10 cellular contexts compared by ENCODE assay signal in genomic region chr9:93185261-93186150, GRCh38. TPM values are rescaled to one million over a fixed set of nuclear protein-coding genes. Genes with fewer than 3 reads are reported as not detected.
DNase-seq lines count a peak whose midpoint lies in the region; ATAC-seq, FAIRE-seq and TF ChIP-seq lines count a peak whose summit lies in the region.
"Had no signal": no experiment of that assay in that cellular context is flagged by ENCODE, and none has a peak within 500 bp of the region (broad histone marks: within the 10 kb centered on the region; RNA-seq: fewer than 3 reads in every experiment).

No MANE protein-coding gene starts in this region.

- no peak overlapping the region for H3K56ac ChIP-seq in H1 (replicated peaks; ENCODE audit: insufficient read length, low read depth, low read length)

- H3K4me3 ChIP-seq in HEK293 (ENCODE audit: low read depth, low read length) (no peak overlapping the region), H1 (ENCODE audit: extremely low read depth in 1 of 4, insufficient read depth in 2 of 4, low read depth in 3 of 4, low read length in 4 of 4) (peak overlapping the region; percentile 0 to 86 (median 57)), neuronal stem cell (ENCODE audit: low read length in 2 of 2) (peak overlapping the region in 1 of 2 donors; percentile 91), smooth muscle cell (no peak overlapping the region)

- no peak overlapping the region for H2BK15ac ChIP-seq in H1 (ENCODE audit: low read length)
- H2BK15ac ChIP-seq in neuronal stem cell (ENCODE audit: low read length), result no peak overlapping the region

- no peak overlapping the region for H4K5ac ChIP-seq in H1 (ENCODE audit: insufficient read length, low read depth, low read length)

- POLR2A ChIA-PET in HEK293 (lab: Yijun Ruan, JAX), result no interaction called here
- POLR2A ChIA-PET in H1 (lab: Charles Lee; ENCODE audit: partially characterized antibody), result interaction anchor here (1.4 kb wide), 1 partner anchor 9 kb away, joined by 4 read pairs; no protein-coding TSS in a partner anchor
- POLR2A ChIA-PET in RWPE1 (lab: Yijun Ruan, JAX; ENCODE audit: low non-redundant PET), result no interaction called here

- H3K18ac ChIP-seq in H1 (ENCODE audit: extremely low read depth, low read length) (no peak overlapping the region; the same call in none of the 2 replicates), neuronal stem cell (ENCODE audit: low read length) (peak overlapping the region; percentile 40)

- peaks cover 16% of the 10 kb centered on the region for H3K79me1 ChIP-seq in H1 (ENCODE audit: low read depth, low read length)
- H3K79me1 ChIP-seq in neuronal stem cell (ENCODE audit: low read depth, low read length), result peaks cover 7% of the 10 kb centered on the region

- H2BK5ac ChIP-seq in H1 (ENCODE audit: low read depth, low read length), result no peak overlapping the region
- H2BK5ac ChIP-seq in neuronal stem cell (ENCODE audit: low read length), result peak overlapping the region; percentile 50

- no peak for TF ChIP-seq RAD21 in H1 (IDR thresholded peaks at IDR 0.05 in 1 of 2, conservative IDR thresholded peaks at IDR 0.05 in 1 of 2; ENCODE audit: low read depth in 2 of 2, low read length in 2 of 2)

- peaks cover 0 to 43% (median 27%) of the 10 kb centered on the region in 4 experiments; a peak in 6 of 7 replicates for H3K27me3 ChIP-seq in H1 (replicated peaks in 1 of 4; ENCODE audit: control insufficient read depth in 3 of 4, extremely low read depth in 1 of 4, insufficient read depth in 3 of 4, low read length in 3 of 4)
- peaks cover 0 to 72% (median 45%) of the 10 kb centered on the region in 3 experiments for H3K27me3 ChIP-seq in neuronal stem cell (ENCODE audit: control insufficient read depth in 3 of 3, insufficient read depth in 3 of 3, low read depth in 1 of 3, low read length in 3 of 3)
- H3K27me3 ChIP-seq in smooth muscle cell (ENCODE audit: low read depth), result peaks cover 62% of the 10 kb centered on the region

- H3K9ac ChIP-seq in H1 (replicated peaks in 1 of 4; ENCODE audit: extremely low read depth in 1 of 4, low read depth in 3 of 4, low read length in 3 of 4) (0 out of 7 replicates have a peak overlapping the region, but pooled peaks of 1 of the 4 experiments have one; percentile 7), neuronal stem cell (ENCODE audit: low read depth, low read length, poor library complexity) (peak overlapping the region; percentile 65), smooth muscle cell (ENCODE audit: low read depth) (no peak overlapping the region)

- no peak for TF ChIP-seq POLR2A in H1 (IDR thresholded peaks at IDR 0.05; ENCODE audit: control extremely low read depth in 1 of 2, low read depth in 2 of 2, low read length in 2 of 2)

- no peaks in the 10 kb centered on the region for H3F3A ChIP-seq in smooth muscle cell (ENCODE audit: low read depth)

- ATAC-seq in HG03159 (IDR thresholded peaks at IDR 0.05; ENCODE audit: unreplicated experiment), result no peak

- 50% methylated on average over 40 of the region's 63 CpGs; no CpG with 5 or more reads in 1 of the 2 experiments for WGBS in H1 (ENCODE audit: extremely low coverage in 1 of 2, insufficient coverage in 1 of 2, insufficient read length in 1 of 2, insufficient replicate concordance in 2 of 2, low coverage in 1 of 2, low lambda C conversion rate in 2 of 2, missing lambda C conversion rate in 1 of 2), 2 experiments
- no CpG with 5 or more reads among the region's 63 CpGs for WGBS in neuronal stem cell (ENCODE audit: extremely low coverage in 2 of 2, insufficient read length in 2 of 2, insufficient replicate concordance in 1 of 2), 2 donors
- 53% methylated on average over 57 of the region's 63 CpGs for WGBS in smooth muscle cell (ENCODE audit: low lambda C conversion rate)

- H2AK5ac ChIP-seq in H1 (ENCODE audit: low read depth, low read length) (no peak overlapping the region), neuronal stem cell (ENCODE audit: low read depth, low read length) (peak overlapping the region; percentile 77)

- H4K8ac ChIP-seq in H1 (ENCODE audit: extremely low read depth, insufficient read depth, low read length) (peak overlapping the region; percentile 81), neuronal stem cell (ENCODE audit: low read depth, low read length) (no peak overlapping the region)

- H3K4me2 ChIP-seq in H1 (ENCODE audit: insufficient read depth in 1 of 2, low read depth in 2 of 2, low read length in 2 of 2) (peak overlapping the region; percentile 58 to 87), neuronal stem cell (ENCODE audit: insufficient read depth, low read length, poor library complexity, severe bottlenecking) (peak overlapping the region; percentile 74), smooth muscle cell (no peak overlapping the region)

- CTCF ChIA-PET in HEK293 (lab: Yijun Ruan, JAX), result interaction anchor here (0.6 to 0.8 kb wide), 2 partner anchors 26 to 131 kb away, joined by 3 to 4 read pairs; no protein-coding TSS in a partner anchor
- CTCF ChIA-PET in H1 (lab: Charles Lee; ENCODE audit: partially characterized antibody), result interaction anchor here (0.6 to 1.6 kb wide), 9 partner anchors 10 to 761 kb away, joined by 3 to 5 read pairs (median 3); no protein-coding TSS in a partner anchor
- CTCF ChIA-PET in RWPE1 (lab: Yijun Ruan, JAX), result interaction anchor here (0.5 to 1.7 kb wide), 6 partner anchors 32 to 828 kb away, joined by 3 to 5 read pairs (median 3); no protein-coding TSS in a partner anchor

- TF ChIP-seq CTCF in HEK293 (tag by site-specific recombination; IDR thresholded peaks at IDR 0.05) (no peak), H1 (IDR thresholded peaks at IDR 0.05; ENCODE audit: control extremely low read depth in 1 of 3, insufficient read depth in 1 of 3, low read depth in 1 of 3, low read length in 3 of 3) (no peak), smooth muscle cell (IDR thresholded peaks at IDR 0.05; ENCODE audit: borderline replicate concordance, insufficient read depth, poor library complexity, severe bottlenecking) (no peak), RWPE1 (conservative IDR thresholded peaks at IDR 0.05; ENCODE audit: low read depth) (no peak)

- H4K91ac ChIP-seq in H1 (replicated peaks; ENCODE audit: insufficient read length, low read length) (peak overlapping the region; percentile 12), neuronal stem cell (ENCODE audit: low read depth, low read length, poor library complexity) (no peak overlapping the region)

- H3K14ac ChIP-seq in H1 (ENCODE audit: insufficient read length), result no peak overlapping the region
- H3K14ac ChIP-seq in neuronal stem cell (ENCODE audit: low read length), result no peak overlapping the region

- peaks cover 18% of the 10 kb centered on the region; the same call in 1 of the 2 replicates for H3K23me2 ChIP-seq in H1 (ENCODE audit: low read depth, low read length)

- H3K23ac ChIP-seq in H1 (ENCODE audit: insufficient read length) (no peak overlapping the region), neuronal stem cell (ENCODE audit: low read depth, low read length, poor library complexity) (peak overlapping the region; percentile 1)

- H2AFZ ChIP-seq in H1 (ENCODE audit: low read length), result no peak overlapping the region
- H2AFZ ChIP-seq in neuronal stem cell (ENCODE audit: low read length), result peak overlapping the region; percentile 68
- no peak overlapping the region for H2AFZ ChIP-seq in smooth muscle cell (ENCODE audit: low read depth)

- H2BK12ac ChIP-seq in H1 (ENCODE audit: low read depth, low read length), result 0 out of 2 replicates have a peak overlapping the region, but pooled peaks have one; percentile 17
- no peak overlapping the region for H2BK12ac ChIP-seq in neuronal stem cell (ENCODE audit: low read length)

- H3K79me2 ChIP-seq in H1 (ENCODE audit: control insufficient read depth in 1 of 2, insufficient read depth in 2 of 2, low read length in 2 of 2), result peaks cover 0 to 35% of the 10 kb centered on the region in 2 experiments; a peak in 2 of 4 replicates
- H3K79me2 ChIP-seq in smooth muscle cell (ENCODE audit: low read depth), result no peaks in the 10 kb centered on the region

- H3K4me1 ChIP-seq in HEK293 (ENCODE audit: control insufficient read depth, insufficient read depth, low read length), result no peaks in the 10 kb centered on the region
- H3K4me1 ChIP-seq in H1 (replicated peaks in 1 of 4; ENCODE audit: control insufficient read depth in 3 of 4, insufficient read depth in 4 of 4, low read length in 3 of 4), result peaks cover 0 to 16% (median 8%) of the 10 kb centered on the region in 4 experiments; a peak in 6 of 7 replicates
- H3K4me1 ChIP-seq in neuronal stem cell (ENCODE audit: control insufficient read depth in 2 of 2, insufficient read depth in 1 of 2, low read depth in 1 of 2, low read length in 2 of 2), result peaks cover 13 to 27% of the 10 kb centered on the region in 2 donors
- H3K4me1 ChIP-seq in smooth muscle cell (ENCODE audit: low read depth), result peaks cover 4% of the 10 kb centered on the region

- no peaks in the 10 kb centered on the region for H3K9me3 ChIP-seq in HEK293 (ENCODE audit: control insufficient read depth, insufficient read depth, low read depth, low read length)
- H3K9me3 ChIP-seq in H1 (ENCODE audit: insufficient read depth in 2 of 2, low read depth in 1 of 2, low read length in 1 of 2), result no peaks in the 10 kb centered on the region
- no peaks in the 10 kb centered on the region for H3K9me3 ChIP-seq in neuronal stem cell (replicated peaks in 1 of 2; ENCODE audit: control insufficient read depth in 2 of 2, insufficient read depth in 1 of 2, low read depth in 1 of 2, low read length in 2 of 2)
- no peaks in the 10 kb centered on the region for H3K9me3 ChIP-seq in smooth muscle cell (replicated peaks; ENCODE audit: low read depth)

- H3K27ac ChIP-seq in HEK293 (ENCODE audit: extremely low read depth, low read depth, low read length) (no peak overlapping the region), H1 (ENCODE audit: low read depth, low read length) (no peak overlapping the region), neuronal stem cell (replicated peaks; ENCODE audit: low read length) (no peak overlapping the region), smooth muscle cell (ENCODE audit: low read depth) (no peak overlapping the region), RWPE1 (no peak overlapping the region)
- H3K27ac ChIP-seq: 22Rv1 had no signal

- no peak for TF ChIP-seq EP300 in H1 (IDR thresholded peaks at IDR 0.05; ENCODE audit: borderline replicate concordance in 1 of 2, low read depth in 2 of 2, low read length in 2 of 2)

- H2BK120ac ChIP-seq in H1 (replicated peaks; ENCODE audit: low read depth, low read length), result no peak overlapping the region
- H2BK120ac ChIP-seq in neuronal stem cell (ENCODE audit: low read depth, low read length), result no peak overlapping the region

- no peak overlapping the region for H3K4ac ChIP-seq in H1 (replicated peaks; ENCODE audit: insufficient read length, low read depth, low read length)
- no peak overlapping the region for H3K4ac ChIP-seq in neuronal stem cell (ENCODE audit: low read length)

- no peak for FAIRE-seq in H1 (lab: Jason Lieb, UNC)

- H2BK20ac ChIP-seq in H1 (ENCODE audit: low read length), result no peak overlapping the region

- DNase-seq in DMS 273 (lab: John Stamatoyannopoulos, UW; ENCODE audit: unreplicated experiment) (peak; percentile 45), DMS 273 treated with DMSO at 0.1 percent for 48 hours (lab: John Stamatoyannopoulos, UW) (no peak), H1 (ENCODE audit: low read depth in 1 of 2, low spot score in 2 of 2) (peak in 1 of 2 experiments; percentile 72), neuronal stem cell (ENCODE audit: low spot score) (no peak), smooth muscle cell (lab: John Stamatoyannopoulos, UW; ENCODE audit: unreplicated experiment) (no peak), RWPE1 (ENCODE audit: low spot score) (no peak)
- DNase-seq: NCI-H1092 treated with DMSO at 0.1 percent for 48 hours had no signal

- peaks cover 0 to 3% of the 10 kb centered on the region in 2 experiments; a peak in 1 of 3 replicates for H3K36me3 ChIP-seq in HEK293 (ENCODE audit: control insufficient read depth in 2 of 2, insufficient read depth in 1 of 2, low read length in 2 of 2)
- no peaks in the 10 kb centered on the region for H3K36me3 ChIP-seq in H1 (ENCODE audit: control insufficient read depth in 2 of 4, insufficient read depth in 4 of 4, low read length in 3 of 4)
- H3K36me3 ChIP-seq in neuronal stem cell (replicated peaks in 1 of 2; ENCODE audit: control insufficient read depth in 2 of 2, insufficient read depth in 2 of 2, low read length in 2 of 2), result no peaks in the 10 kb centered on the region
- H3K36me3 ChIP-seq in smooth muscle cell (ENCODE audit: low read depth), result no peaks in the 10 kb centered on the region

- H4K20me1 ChIP-seq in H1 (replicated peaks in 1 of 2; ENCODE audit: control insufficient read depth in 1 of 2, insufficient read depth in 2 of 2, low read length in 2 of 2) (peaks cover 18 to 33% of the 10 kb centered on the region in 2 experiments), smooth muscle cell (ENCODE audit: low read depth) (no peaks in the 10 kb centered on the region)

RNA-seq across cellular contexts. Expression of gene WNK2, which starts 1.6 kb away (rescaled TPM):
- total RNA-seq in H1 (2021; fragmentation: NEBNext Ultra II Directional; extraction: Animal tissue kit (Norgen Biotek cat#: 25700)), result 87.2 and 89.2 TPM in 2 replicates
- polyA plus RNA-seq in H1 (2011; rRNA removed) (12.0 and 20.6 TPM in 2 replicates), smooth muscle cell (0.20 and 0.27 TPM in 2 replicates)
- polyA plus RNA-seq in H1 (2011; cell fraction: cytosol; rRNA removed), result 11.5 TPM
- 51.7 TPM for polyA plus RNA-seq in H1 (2011; cell fraction: nucleus; rRNA removed)
- 69.6 to 91.7 TPM (median 76.7 TPM) in 4 replicates for polyA plus RNA-seq in H1 (2012, experiment 1 of 2)
- polyA plus RNA-seq in H1 (2012, experiment 2 of 2), result 42.2 TPM
- polyA plus RNA-seq in H1 (2013, experiment 1 of 2), result 48.8 TPM
- 43.7 TPM for polyA plus RNA-seq in H1 (2013, experiment 2 of 2)
- polyA minus RNA-seq in H1 (2011; rRNA and poly(A)+ RNA removed), result 22.2 and 25.3 TPM in 2 replicates
- 43.6 TPM for polyA minus RNA-seq in H1 (2011; cell fraction: cytosol; rRNA and poly(A)+ RNA removed)
- polyA minus RNA-seq in H1 (2011; cell fraction: nucleus; rRNA and poly(A)+ RNA removed), result 37.6 TPM
- polyA plus RNA-seq in neuronal stem cell (2013, experiment 1 of 2), result 22.1 TPM
- 22.8 TPM for polyA plus RNA-seq in neuronal stem cell (2013, experiment 2 of 2)
- 0.31 TPM in 1 of 2 replicates, not detected in the other for total RNA-seq in smooth muscle cell

RNA-seq across cellular contexts. Expression of gene NINJ1, which starts 51.5 kb away (rescaled TPM):
- total RNA-seq in H1 (2021; fragmentation: NEBNext Ultra II Directional; extraction: Animal tissue kit (Norgen Biotek cat#: 25700)), result 28.2 TPM in 2 replicates
- 65.6 and 88.0 TPM in 2 replicates for polyA plus RNA-seq in H1 (2011; rRNA removed)
- polyA plus RNA-seq in H1 (2011; cell fraction: cytosol; rRNA removed), result 45.5 TPM
- polyA plus RNA-seq in H1 (2011; cell fraction: nucleus; rRNA removed), result 45.0 TPM
- 32.2 to 46.6 TPM (median 40.1 TPM) in 4 replicates for polyA plus RNA-seq in H1 (2012, experiment 1 of 2)
- 36.1 TPM for polyA plus RNA-seq in H1 (2012, experiment 2 of 2)
- polyA plus RNA-seq in H1 (2013, experiment 1 of 2), result 32.5 TPM
- polyA plus RNA-seq in H1 (2013, experiment 2 of 2), result 34.8 TPM
- 13.6 and 14.1 TPM in 2 replicates for polyA minus RNA-seq in H1 (2011; rRNA and poly(A)+ RNA removed)
- polyA minus RNA-seq in H1 (2011; cell fraction: cytosol; rRNA and poly(A)+ RNA removed), result 17.8 TPM
- polyA minus RNA-seq in H1 (2011; cell fraction: nucleus; rRNA and poly(A)+ RNA removed), result 19.2 TPM
- 36.0 TPM for polyA plus RNA-seq in neuronal stem cell (2013, experiment 1 of 2)
- 35.7 TPM for polyA plus RNA-seq in neuronal stem cell (2013, experiment 2 of 2)
- 31.5 and 34.3 TPM in 2 replicates for total RNA-seq in smooth muscle cell
- 53.7 and 66.8 TPM in 2 replicates for polyA plus RNA-seq in smooth muscle cell

Comparison
In these comparisons a context has a peak if more than half of its experiments do, and no peak if none do; other contexts are left out.
1. H3K4me3 ChIP-seq: peak in H1 (4 of 4); none in HEK293 (single experiment) and smooth muscle cell (single experiment).
2. RNA of gene WNK2, which starts 1.6 kb away (total RNA-seq): 87.2 to 89.2 TPM in H1; 0.31 TPM in smooth muscle cell; every median in the first group is over 10 times any median in the second.